In genomic region chr3:173463250-173463649, GRCh38 we compare ENCODE assay signal across 26 cellular contexts.
"Had no signal": no experiment of that assay in that cellular context is flagged by ENCODE, and none has a peak within 500 bp of the region (broad histone marks: within the 10 kb centered on the region; RNA-seq: fewer than 3 reads in every experiment).

No MANE protein-coding gene starts in this region.

- H3K27me3 ChIP-seq: stomach, suprapubic skin, testis, thyroid gland, tibial artery, tibial nerve, transverse colon, upper lobe of left lung, upper lobe of right lung, uterus, vagina had no signal

- ATAC-seq: stimulated activated effector memory CD8-positive, alpha-beta T cell treated with anti-CD3 and anti-CD28 coated beads, Interleukin-12 subunit alpha, Interleukin-12 subunit beta, amount 100 ng/mL, for 72 hours; stimulated activated memory B cell treated with anti-CD40 and anti-IgM and Interleukin-4, amounts not matched to agents 10 μg/mL and 1 μg/mL and 100 μg/mL, for 72 hours; stimulated activated naive B cell treated with anti-CD40 and anti-IgM and Interleukin-4, amounts not matched to agents 10 μg/mL and 1 μg/mL and 100 μg/mL, for 72 hours; stimulated activated naive CD8-positive, alpha-beta T cell treated with anti-CD3 and anti-CD28 coated beads, Interleukin-15, amount 100 ng/mL, for 72 hours; stimulated activated naive CD8-positive, alpha-beta T cell treated with anti-CD3 and anti-CD28 coated beads, Interleukin-15, Interleukin-2, amounts not matched to agents 100 U/mL and 50 U/mL, for 24 hours; upper lobe of right lung had no signal

- H3K36me3 ChIP-seq: stomach, suprapubic skin, thoracic aorta, thyroid gland, tibial artery, tibial nerve, upper lobe of left lung, upper lobe of right lung, uterus, vagina had no signal

- DNase-seq: stimulated activated CD4-positive, alpha-beta T cell treated with anti-CD3 and anti-CD28 coated beads, Interleukin-2, amount 100 ng/mL, for 48 hours; stimulated activated CD4-positive, alpha-beta T cell treated with anti-CD3 and anti-CD28 coated beads, Interleukin-4, amount 100 ng/mL, for 1 hour; stimulated activated CD4-positive, alpha-beta T cell treated with anti-CD3 and anti-CD28 coated beads, Interleukin-4, amount 100 ng/mL, for 24 hours; stimulated activated CD4-positive, alpha-beta T cell treated with anti-CD3 and anti-CD28 coated beads, Interleukin-4, amount 100 ng/mL, for 4 hours; stimulated activated CD8-positive, alpha-beta memory T cell treated with anti-CD3 and anti-CD28 coated beads, Interleukin-4, amount 100 ng/mL, for 48 hours; stimulated activated naive B cell treated with anti-CD40 and anti-IgM and Interleukin-4, amounts not matched to agents 10 μg/mL and 1 μg/mL and 100 μg/mL, for 72 hours; stimulated activated naive CD4-positive, alpha-beta T cell; stimulated activated naive CD4-positive, alpha-beta T cell treated with Interleukin-2 at 50 U/mL for 16 hours; stimulated activated naive CD8-positive, alpha-beta T cell treated with anti-CD3 and anti-CD28 coated beads, Interleukin-15, amount 100 ng/mL, for 72 hours; stimulated activated naive CD8-positive, alpha-beta T cell treated with anti-CD3 and anti-CD28 coated beads, Interleukin-15, Interleukin-2, amounts not matched to agents 100 U/mL and 50 U/mL, for 24 hours; stomach; substantia nigra; testis; thyroid gland; tibial artery; transverse colon; trophoblast cell; upper lobe of left lung; upper lobe of right lung; uterus had no signal

- H3K27ac ChIP-seq: stomach, suprapubic skin, testis, thoracic aorta, thyroid gland, tibial artery, tibial nerve, transverse colon, upper lobe of left lung, upper lobe of right lung, uterus, vagina had no signal

- H3K4me3 ChIP-seq: stomach, suprapubic skin, testis, thoracic aorta, thyroid gland, tibial artery, tibial nerve, transverse colon, upper lobe of left lung, upper lobe of right lung, uterus, vagina had no signal

- H3K4me1 ChIP-seq: stomach, suprapubic skin, testis, thyroid gland, tibial artery, tibial nerve, transverse colon, upper lobe of left lung, upper lobe of right lung, uterus, vagina had no signal

- H3K9me3 ChIP-seq: stomach, suprapubic skin, testis, thoracic aorta, thyroid gland, tibial artery, tibial nerve, transverse colon, upper lobe of left lung, upper lobe of right lung, uterus, vagina had no signal
